ENCODE assay signal across 14 cellular contexts in genomic region chr15:99320374-99321215, GRCh38.
DNase-seq lines count a peak whose midpoint lies in the region; FAIRE-seq and TF ChIP-seq lines count a peak whose summit lies in the region.
"Had no signal": no experiment of that assay in that cellular context is flagged by ENCODE, and none has a peak within 500 bp of the region (broad histone marks: within the 10 kb centered on the region; RNA-seq: fewer than 3 reads in every experiment).

No MANE protein-coding gene starts in this region.

- FAIRE-seq in GM12892 (lab: Jason Lieb, UNC) = peak; percentile 50
- FAIRE-seq: H54 had no signal

- no peaks in the 10 kb centered on the region for H3K27me3 Mint-ChIP-seq in osteocyte (ENCODE audit: unreplicated experiment)
- H3K27me3 Mint-ChIP-seq: CD4-positive, alpha-beta memory T cell had no signal

- no peak for TF ChIP-seq POLR2A in GM12892 (IDR thresholded peaks at IDR 0.05; ENCODE audit: low read depth, low read length)

- peak overlapping the region; percentile 61 for H3K27ac Mint-ChIP-seq in osteocyte (ENCODE audit: unreplicated experiment)
- H3K27ac Mint-ChIP-seq: CD4-positive, alpha-beta memory T cell had no signal

- peaks cover 7% of the 10 kb centered on the region for H3K36me3 Mint-ChIP-seq in osteocyte (ENCODE audit: unreplicated experiment)

- intact Hi-C loops in cardiac septum (cut with DNase I) = no loop called here

- H3K4me3 Mint-ChIP-seq in osteocyte (ENCODE audit: unreplicated experiment) = no peak overlapping the region
- H3K4me3 Mint-ChIP-seq: CD4-positive, alpha-beta memory T cell had no signal

- TF ChIP-seq CTCF in osteocyte (IDR thresholded peaks at IDR 0.05) = no peak

- H3K4me1 Mint-ChIP-seq in osteocyte (ENCODE audit: unreplicated experiment) = peaks cover 48% of the 10 kb centered on the region

- DNase-seq in GM12892 (ENCODE audit: insufficient read length) (no peak), NCI-H1105 (lab: John Stamatoyannopoulos, UW) (peak; percentile 15), dermis blood vessel endothelial cell (peak; percentile 15), osteocyte (ENCODE audit: extremely low spot score, unreplicated experiment) (no peak), GM03348 (ENCODE audit: low spot score) (no peak), NCI-H748 (lab: John Stamatoyannopoulos, UW; ENCODE audit: unreplicated experiment) (no peak), cardiac septum (ENCODE audit: low spot score) (no peak)
- DNase-seq: BE2C; CD4-positive, alpha-beta memory T cell; GF-D8; NCI-H446; NCI-H774; SJCRH30 had no signal

- H3K9me3 Mint-ChIP-seq in osteocyte (ENCODE audit: unreplicated experiment) = peaks cover 8% of the 10 kb centered on the region
- H3K9me3 Mint-ChIP-seq: CD4-positive, alpha-beta memory T cell had no signal

Comparison
In these comparisons a context has a peak if more than half of its experiments do, and no peak if none do; other contexts are left out.
1. DNase-seq: peak in NCI-H1105 (single experiment) and dermis blood vessel endothelial cell (single experiment); none in GM12892 (single experiment), osteocyte (single experiment), GM03348 (single experiment), NCI-H748 (single experiment) and cardiac septum (single experiment).